ENCODE assay signal across 16 cellular contexts in the genomic region with DNA sequence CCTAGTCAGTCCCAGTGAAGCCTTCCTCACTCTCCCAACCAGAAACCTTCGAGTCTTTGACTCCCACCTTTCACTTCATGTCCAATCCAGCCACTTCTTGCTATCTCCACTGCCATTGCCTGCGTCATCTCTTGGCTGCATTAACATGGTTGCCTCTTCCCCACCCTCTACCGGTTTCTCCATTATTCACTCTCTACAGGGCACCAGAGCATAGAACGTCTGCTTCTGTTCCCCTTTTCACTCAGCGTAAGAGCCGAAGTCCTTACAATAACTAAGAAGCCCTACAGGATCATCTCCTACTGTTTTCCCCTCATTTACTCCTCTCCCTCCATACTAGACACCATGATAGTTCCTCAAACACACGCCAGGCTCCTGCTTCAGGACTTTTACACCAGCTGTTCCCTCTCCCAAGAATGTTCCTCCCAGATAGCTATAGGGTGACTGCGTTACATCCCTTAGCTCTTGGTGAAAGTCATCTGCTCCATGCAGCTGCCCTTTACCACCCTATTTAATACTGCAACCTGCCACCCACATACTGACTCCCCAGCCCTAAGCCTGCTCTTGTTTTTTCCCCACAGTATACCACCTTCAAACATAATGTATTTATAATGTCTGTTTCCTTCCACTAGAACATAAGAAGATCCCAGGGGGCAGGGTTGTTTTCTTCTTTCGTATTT. TPM values are rescaled to one million over a fixed set of nuclear protein-coding genes. Genes with fewer than 3 reads are reported as not detected.
"Had no signal": no experiment of that assay in that cellular context is flagged by ENCODE, and none has a peak within 500 bp of the region (broad histone marks: within the 10 kb centered on the region; RNA-seq: fewer than 3 reads in every experiment).

No MANE protein-coding gene starts in this region.

- H3K4me3 ChIP-seq: dorsolateral prefrontal cortex, esophagus squamous epithelium, heart right ventricle, left lung, right lobe of liver had no signal

- H3K27ac Mint-ChIP-seq: activated CD4-positive, alpha-beta memory T cell treated with anti-CD3 and anti-CD28 coated beads for 36 hours; progenitor cell of endocrine pancreas had no signal

- H3K4me3 Mint-ChIP-seq: activated CD4-positive, alpha-beta memory T cell treated with anti-CD3 and anti-CD28 coated beads for 36 hours had no signal

- DNase-seq: activated CD4-positive, alpha-beta memory T cell treated with anti-CD3 and anti-CD28 coated beads for 36 hours; activated CD4-positive, CD25-positive, alpha-beta regulatory T cell treated with anti-CD3 and anti-CD28 coated beads, Interleukin-2, amount 50 U/mL, for 72 hours; activated gamma-delta T cell; activated T-cell treated with anti-CD3 and anti-CD28 coated beads, Interleukin-2, amount 50 U/mL, for 48 hours; dorsolateral prefrontal cortex; esophagus squamous epithelium; foreskin fibroblast; heart right ventricle; islet precursor cell; left lung; mesendoderm; right lobe of liver; stimulated activated CD4-positive, alpha-beta T cell treated with anti-CD3 and anti-CD28 coated beads, Interleukin-2, amount 100 ng/mL, for 24 hours; stimulated activated naive CD4-positive, alpha-beta T cell treated with Interleukin-2 at 50 U/mL for 16 hours had no signal

- H3K36me3 ChIP-seq: esophagus squamous epithelium, heart right ventricle, left lung, right lobe of liver had no signal

- H3K36me3 Mint-ChIP-seq: activated CD4-positive, alpha-beta memory T cell treated with anti-CD3 and anti-CD28 coated beads for 36 hours had no signal

- H3K27me3 ChIP-seq: dorsolateral prefrontal cortex, esophagus squamous epithelium, heart right ventricle, right lobe of liver had no signal

- H3K4me1 ChIP-seq: left lung, right lobe of liver had no signal

- H3K9me3 ChIP-seq: esophagus squamous epithelium, heart right ventricle, left lung, right lobe of liver had no signal

- H3K27ac ChIP-seq: dorsolateral prefrontal cortex, esophagus squamous epithelium, left lung, right lobe of liver had no signal

- H3K9me3 Mint-ChIP-seq: activated CD4-positive, alpha-beta memory T cell treated with anti-CD3 and anti-CD28 coated beads for 36 hours had no signal

RNA-seq across cellular contexts. Expression of a gene that starts 32.5 kb away (rescaled TPM):
- total RNA-seq: astrocyte, progenitor cell of endocrine pancreas had no signal
